Comparison of ENCODE assay signal across 35 cellular contexts in the genomic region with DNA sequence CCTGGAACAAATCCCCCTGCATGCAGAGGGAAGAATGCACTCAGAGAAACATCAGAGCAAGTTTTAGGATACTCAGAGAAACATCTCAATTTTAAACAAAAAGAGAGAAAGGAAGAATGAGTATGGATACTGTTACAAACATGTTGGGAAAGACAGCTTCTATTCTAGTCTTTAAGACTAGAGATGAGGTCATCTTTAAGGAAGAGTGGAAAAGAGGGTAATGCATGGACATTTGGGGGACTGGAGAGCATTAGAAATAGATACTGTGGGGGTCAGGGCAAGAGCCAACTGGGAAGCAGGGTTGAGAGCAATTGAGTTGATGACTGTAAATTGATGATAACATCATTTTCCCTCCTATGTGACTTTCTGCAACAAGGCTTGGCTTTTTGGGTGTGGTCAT.
"Had no signal": no experiment of that assay in that cellular context is flagged by ENCODE, and none has a peak within 500 bp of the region (broad histone marks: within the 10 kb centered on the region; RNA-seq: fewer than 3 reads in every experiment).

No MANE protein-coding gene starts in this region.

- DNase-seq: Karpas-422, Kasumi-1, MG63, MM.1S, MV-4-11, NCI-H1048, NCI-H1092, NCI-H1092 treated with DMSO at 0.1 percent for 48 hours, NCI-H1105, NCI-H1105 treated with DMSO at 0.1 percent for 48 hours, NCI-H1417, NCI-H1417 treated with DMSO at 0.1 percent for 48 hours, NCI-H1436, NCI-H1436 treated with DMSO at 0.1 percent for 48 hours, NCI-H146, NCI-H1694, NCI-H1694 treated with DMSO at 0.1 percent for 48 hours, NCI-H187, NCI-H187 treated with DMSO at 0.1 percent for 48 hours, NCI-H1930, NCI-H2029, NCI-H2029 treated with DMSO at 0.1 percent for 48 hours, NCI-H2081, NCI-H2081 treated with DMSO at 0.1 percent for 48 hours, NCI-H2107, NCI-H2171, NCI-H2171 treated with DMSO at 0.1 percent for 48 hours, NCI-H2227 treated with DMSO at 0.1 percent for 48 hours, NCI-H226, NCI-H345, NCI-H446, NCI-H446 treated with DMSO at 0.1 percent for 48 hours, NCI-H510A, NCI-H510A treated with DMSO at 0.1 percent for 48 hours, NCI-H524 had no signal

- H3K36me3 ChIP-seq: MG63 had no signal

- H3K4me3 ChIP-seq: MG63 had no signal

- H3K9me3 ChIP-seq: MG63 had no signal
